In the genomic region with DNA sequence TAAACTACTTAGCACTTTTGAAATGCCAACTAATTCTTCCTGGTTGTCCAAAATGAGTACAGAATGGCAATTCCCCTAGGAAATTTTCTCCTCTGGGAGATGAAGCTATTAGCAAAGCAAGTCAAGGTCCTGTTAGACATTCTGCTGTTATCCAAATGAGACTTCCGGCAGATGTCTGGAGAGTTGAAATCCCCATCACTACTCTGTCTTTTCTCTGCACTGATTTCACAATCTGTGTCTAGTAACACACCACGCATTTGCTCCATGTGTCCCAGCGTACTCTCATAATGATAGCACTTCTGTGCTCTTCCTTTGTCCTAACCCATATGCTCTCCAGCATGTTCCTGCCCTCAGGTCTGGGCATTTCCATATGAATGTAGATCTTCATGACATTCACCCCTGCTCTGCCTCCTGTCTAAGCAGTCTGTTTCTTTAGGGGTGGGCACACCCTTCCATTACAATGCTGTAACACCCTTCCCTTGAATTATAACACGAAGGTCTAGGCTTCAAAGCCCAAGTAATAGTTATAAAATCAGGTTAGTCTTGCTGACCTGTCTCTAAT, we compare ENCODE assay signal across 21 cellular contexts.
DNase-seq lines count a peak whose midpoint lies in the region; ATAC-seq and TF ChIP-seq lines count a peak whose summit lies in the region.
"Had no signal": no experiment of that assay in that cellular context is flagged by ENCODE, and none has a peak within 500 bp of the region (broad histone marks: within the 10 kb centered on the region; RNA-seq: fewer than 3 reads in every experiment).

No MANE protein-coding gene starts in this region.

- no peaks in the 10 kb centered on the region for H3K27me3 ChIP-seq in left ventricle myocardium inferior (ENCODE audit: low read depth)
- H3K27me3 ChIP-seq: Peyer's patch, SJSA1 had no signal

- no peaks in the 10 kb centered on the region for H3K36me3 Mint-ChIP-seq in mesothelial cell of epicardium
- H3K36me3 Mint-ChIP-seq in effector memory CD8-positive, alpha-beta T cell (ENCODE audit: insufficient read depth), result no peaks in the 10 kb centered on the region
- H3K36me3 Mint-ChIP-seq: CD8-positive, alpha-beta T cell had no signal

- intact Hi-C loops in Right ventricle myocardium inferior (cut with DNase I) (no loop called here), left ventricle myocardium inferior (cut with micrococcal nuclease) (no loop called here)

- H3K4me1 Mint-ChIP-seq in mesothelial cell of epicardium, result peaks cover 30% of the 10 kb centered on the region
- no peaks in the 10 kb centered on the region for H3K4me1 Mint-ChIP-seq in effector memory CD8-positive, alpha-beta T cell (ENCODE audit: low read depth in 2 of 2)

- no peaks in the 10 kb centered on the region for H3K9me3 ChIP-seq in left ventricle myocardium inferior (replicated peaks)
- H3K9me3 ChIP-seq: Peyer's patch had no signal

- H3K36me3 ChIP-seq in left ventricle myocardium inferior, result no peaks in the 10 kb centered on the region
- H3K36me3 ChIP-seq: Peyer's patch, SJSA1 had no signal

- peak overlapping the region; percentile 58 for H3K27ac Mint-ChIP-seq in mesothelial cell of epicardium
- H3K27ac Mint-ChIP-seq in effector memory CD8-positive, alpha-beta T cell, result no peak overlapping the region
- H3K27ac Mint-ChIP-seq: CD8-positive, alpha-beta T cell had no signal

- no peaks in the 10 kb centered on the region for H3K27me3 Mint-ChIP-seq in mesothelial cell of epicardium (ENCODE audit: low read depth)
- H3K27me3 Mint-ChIP-seq in effector memory CD8-positive, alpha-beta T cell, result no peaks in the 10 kb centered on the region

- ATAC-seq in Right ventricle myocardium inferior, result peak; percentile 50
- ATAC-seq in GM18505 (IDR thresholded peaks at IDR 0.05; ENCODE audit: unreplicated experiment), result no peak
- no peak for ATAC-seq in effector memory CD8-positive, alpha-beta T cell (replicated peaks)
- ATAC-seq: CD8-positive, alpha-beta T cell; HCT116 had no signal

- no peak overlapping the region for H3K27ac ChIP-seq in left ventricle myocardium inferior (replicated peaks)
- H3K27ac ChIP-seq: KMS-11, Peyer's patch, SJSA1 had no signal

- no peak for DNase-seq in Right ventricle myocardium inferior (ENCODE audit: missing footprints)
- no peak for DNase-seq in left ventricle myocardium inferior
- peak; percentile 90 for DNase-seq in amniotic epithelial cell (ENCODE audit: low read depth)
- DNase-seq in mesothelial cell of epicardium (ENCODE audit: low spot score in 2 of 2, unreplicated experiment in 2 of 2), result no peak
- no peak for DNase-seq in effector memory CD8-positive, alpha-beta T cell
- no peak for DNase-seq in NCI-H128 (lab: John Stamatoyannopoulos, UW; ENCODE audit: unreplicated experiment)
- DNase-seq: 8988T; C1 segment of cervical spinal cord; Calu3; CD8-positive, alpha-beta T cell; GDM1; IMR-90; NCI-H1092 treated with DMSO at 0.1 percent for 48 hours; NCI-H146; NCI-H2029; NCI-H345; Peyer's patch had no signal

- H3K9me3 Mint-ChIP-seq in mesothelial cell of epicardium, result no peaks in the 10 kb centered on the region
- peaks cover 10 to 12% of the 10 kb centered on the region in 2 donors for H3K9me3 Mint-ChIP-seq in effector memory CD8-positive, alpha-beta T cell

- TF ChIP-seq CTCF in left ventricle myocardium inferior (IDR thresholded peaks at IDR 0.05; ENCODE audit: borderline replicate concordance), result no peak
- no peak for TF ChIP-seq CTCF in mesothelial cell of epicardium (IDR thresholded peaks at IDR 0.05; ENCODE audit: unreplicated experiment)

- H3K4me3 Mint-ChIP-seq in mesothelial cell of epicardium, result no peak overlapping the region
- H3K4me3 Mint-ChIP-seq in effector memory CD8-positive, alpha-beta T cell, result no peak overlapping the region
- H3K4me3 Mint-ChIP-seq: CD8-positive, alpha-beta T cell had no signal

- H3K4me3 ChIP-seq in left ventricle myocardium inferior, result no peak overlapping the region
- H3K4me3 ChIP-seq: Peyer's patch, SJSA1 had no signal

- TF ChIP-seq POLR2A in GM18505 (IDR thresholded peaks at IDR 0.05; ENCODE audit: borderline replicate concordance, extremely low read depth, insufficient read depth, insufficient read length), result no peak

- no peaks in the 10 kb centered on the region for H3K4me1 ChIP-seq in left ventricle myocardium inferior
- H3K4me1 ChIP-seq: Peyer's patch, SJSA1 had no signal
